In genomic region chr4:26355392-26356052, GRCh38 we compare ENCODE assay signal across 1 cellular context.
TF ChIP-seq lines count a peak whose summit lies in the region.

No MANE protein-coding gene starts in this region.

TF ChIP-seq in SK-N-SH treated with all-trans-retinoic acid at 6 μM for 48 hours, 23 proteins besides CTCF, POLR2A, EP300 and RAD21 (continued from another document):
- no peak for TF ChIP-seq TSHZ2 (CRISPR knock-in tag; IDR thresholded peaks at IDR 0.05)
